In genomic region chr10:124290095-124290795, GRCh38 we compare ENCODE assay signal across 8 cellular contexts.
DNase-seq lines count a peak whose midpoint lies in the region; ATAC-seq and TF ChIP-seq lines count a peak whose summit lies in the region.

No MANE protein-coding gene starts in this region.

- no peaks in the 10 kb centered on the region for H3K79me1 ChIP-seq in mesendoderm (ENCODE audit: low read length)

- H4K8ac ChIP-seq in mesendoderm (ENCODE audit: low read depth, low read length) = no peak overlapping the region

- H3K4me1 ChIP-seq in SJSA1 (replicated peaks) = no peaks in the 10 kb centered on the region
- H3K4me1 ChIP-seq in mesendoderm (ENCODE audit: control insufficient read depth, low read depth, low read length) = no peaks in the 10 kb centered on the region
- no peaks in the 10 kb centered on the region for H3K4me1 ChIP-seq in thyroid gland

- no peaks in the 10 kb centered on the region for H3K36me3 Mint-ChIP-seq in activated CD4-positive, alpha-beta T cell treated with anti-CD3 and anti-CD28 coated beads for 36 hours (ENCODE audit: low read depth)

- H3K4ac ChIP-seq in mesendoderm (ENCODE audit: low read depth, low read length) = no peak overlapping the region

- CTCF ChIA-PET in activated CD4-positive, alpha-beta T cell treated with anti-CD3 and anti-CD28 coated beads for 36 hours (lab: Charles Lee) = interaction anchor here (1.2 kb wide), 1 partner anchor 11 kb away, joined by 3 read pairs; no protein-coding TSS in a partner anchor

- H3K36me3 ChIP-seq in SJSA1 = no peaks in the 10 kb centered on the region
- no peaks in the 10 kb centered on the region for H3K36me3 ChIP-seq in mesendoderm (ENCODE audit: control insufficient read depth, insufficient read depth, low read length)
- no peaks in the 10 kb centered on the region for H3K36me3 ChIP-seq in thyroid gland
- H3K36me3 ChIP-seq in MG63 = no peaks in the 10 kb centered on the region

- H3K27me3 ChIP-seq in SJSA1 (replicated peaks) = no peaks in the 10 kb centered on the region
- H3K27me3 ChIP-seq in mesendoderm (ENCODE audit: insufficient read depth, low read length, poor library complexity) = no peaks in the 10 kb centered on the region
- no peaks in the 10 kb centered on the region for H3K27me3 ChIP-seq in thyroid gland
- no peaks in the 10 kb centered on the region for H3K27me3 ChIP-seq in MG63

- H3K9me3 ChIP-seq in SJSA1 (replicated peaks) = no peaks in the 10 kb centered on the region
- H3K9me3 ChIP-seq in thyroid gland = no peaks in the 10 kb centered on the region
- H3K9me3 ChIP-seq in MG63 = no peaks in the 10 kb centered on the region

- H3K18ac ChIP-seq in mesendoderm (ENCODE audit: low read length) = no peak overlapping the region

- DNase-seq in SJSA1 (ENCODE audit: low read depth in 1 of 2, low spot score in 2 of 2) (peak; percentile 6 to 43), mesendoderm (peak; percentile 47), thyroid gland (no peak), NCI-H2107 treated with DMSO at 0.1 percent for 48 hours (lab: John Stamatoyannopoulos, UW; ENCODE audit: unreplicated experiment) (no peak), MG63 (no peak)
- no peak for DNase-seq in activated CD4-positive, alpha-beta T cell treated with anti-CD3 and anti-CD28 coated beads for 36 hours

- no peak overlapping the region for H2AK5ac ChIP-seq in mesendoderm (ENCODE audit: low read length)

- H2BK15ac ChIP-seq in mesendoderm (replicated peaks; ENCODE audit: low read depth) = no peak overlapping the region

- ATAC-seq in GM18498 (IDR thresholded peaks at IDR 0.05; ENCODE audit: unreplicated experiment) (peak; percentile 40), HG02943 (IDR thresholded peaks at IDR 0.05; ENCODE audit: low read depth, unreplicated experiment) (peak; percentile 47)
- ATAC-seq in activated CD4-positive, alpha-beta T cell treated with anti-CD3 and anti-CD28 coated beads for 36 hours = no peak

- no peaks in the 10 kb centered on the region for H3K9me3 Mint-ChIP-seq in activated CD4-positive, alpha-beta T cell treated with anti-CD3 and anti-CD28 coated beads for 36 hours (ENCODE audit: low read depth)

- H3K4me1 Mint-ChIP-seq in activated CD4-positive, alpha-beta T cell treated with anti-CD3 and anti-CD28 coated beads for 36 hours = no peaks in the 10 kb centered on the region

- TF ChIP-seq POLR2A in thyroid gland (IDR thresholded peaks at IDR 0.05) = no peak

- WGBS in mesendoderm (ENCODE audit: extremely low coverage, insufficient coverage, low lambda C conversion rate) = no CpG with 5 or more reads among the region's 14 CpGs
- 46 to 79% methylated on average over 14 of the region's 14 CpGs for WGBS in thyroid gland, 2 donors

- no peaks in the 10 kb centered on the region for H3K79me2 ChIP-seq in mesendoderm (ENCODE audit: control insufficient read depth, insufficient read depth, low read length)

- H4K5ac ChIP-seq in mesendoderm (ENCODE audit: low read length) = no peak overlapping the region

- H3K4me3 Mint-ChIP-seq in activated CD4-positive, alpha-beta T cell treated with anti-CD3 and anti-CD28 coated beads for 36 hours = no peak overlapping the region

- no peak overlapping the region for H3K27ac Mint-ChIP-seq in activated CD4-positive, alpha-beta T cell treated with anti-CD3 and anti-CD28 coated beads for 36 hours

- no peak overlapping the region for H3K23ac ChIP-seq in mesendoderm (ENCODE audit: low read length)

- no peak overlapping the region for H3K27ac ChIP-seq in SJSA1
- H3K27ac ChIP-seq in mesendoderm (ENCODE audit: low read depth, low read length) = no peak overlapping the region
- no peak overlapping the region for H3K27ac ChIP-seq in thyroid gland

- H3K9ac ChIP-seq in mesendoderm (ENCODE audit: low read length) = no peak overlapping the region

- POLR2A ChIA-PET in activated CD4-positive, alpha-beta T cell treated with anti-CD3 and anti-CD28 coated beads for 36 hours (lab: Charles Lee) = interaction anchor here (0.7 kb wide), 1 partner anchor 137 kb away, joined by 3 read pairs; no protein-coding TSS in a partner anchor

- no peak overlapping the region for H2BK120ac ChIP-seq in mesendoderm (ENCODE audit: low read depth, low read length)

- TF ChIP-seq CTCF in thyroid gland (IDR thresholded peaks at IDR 0.05) = no peak

- no peak overlapping the region for H3K56ac ChIP-seq in mesendoderm (ENCODE audit: low read length)

- no peak overlapping the region for H3K4me2 ChIP-seq in mesendoderm (ENCODE audit: low read length)

- intact Hi-C loops in thyroid gland (cut with DNase I) = no loop called here
- intact Hi-C loops in activated CD4-positive, alpha-beta T cell treated with anti-CD3 and anti-CD28 coated beads for 36 hours (cut with DNase I, micrococcal nuclease) = no loop called here

- H3K27me3 Mint-ChIP-seq in activated CD4-positive, alpha-beta T cell treated with anti-CD3 and anti-CD28 coated beads for 36 hours = no peaks in the 10 kb centered on the region

- H3K4me3 ChIP-seq in SJSA1 (no peak overlapping the region), mesendoderm (ENCODE audit: low read length) (no peak overlapping the region), thyroid gland (replicated peaks in 1 of 3) (no peak overlapping the region), MG63 (no peak overlapping the region)

- no peak overlapping the region for H2BK5ac ChIP-seq in mesendoderm (ENCODE audit: low read length)

Comparison
In these comparisons a context has a peak if more than half of its experiments do, and no peak if none do; other contexts are left out.
1. DNase-seq: peak in SJSA1 (2 of 2) and mesendoderm (single experiment); none in thyroid gland (0 of 2), NCI-H2107 treated with DMSO at 0.1 percent for 48 hours (single experiment), activated CD4-positive, alpha-beta T cell treated with anti-CD3 and anti-CD28 coated beads for 36 hours (single experiment) and MG63 (single experiment).